14 cellular contexts compared by ENCODE assay signal in the genomic region with DNA sequence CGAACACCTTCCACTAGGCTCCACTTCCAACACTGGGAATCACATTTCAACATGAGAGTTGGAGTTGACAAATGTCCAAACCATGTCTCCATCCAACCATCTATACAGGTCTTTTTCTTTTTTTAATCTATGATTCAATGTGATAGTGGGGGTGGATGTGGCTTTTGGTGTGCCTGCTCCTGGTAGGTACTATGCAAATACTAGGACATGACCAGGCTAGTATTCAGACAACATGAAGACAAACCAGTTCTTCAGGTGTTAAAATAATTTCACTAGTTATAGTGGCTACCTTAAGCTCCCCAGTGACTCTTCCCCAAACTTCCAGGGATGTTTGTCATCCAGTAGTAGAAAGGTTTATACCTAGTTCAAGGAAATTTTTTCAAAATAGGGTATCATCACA.
"Had no signal": no experiment of that assay in that cellular context is flagged by ENCODE, and none has a peak within 500 bp of the region (broad histone marks: within the 10 kb centered on the region; RNA-seq: fewer than 3 reads in every experiment).

No MANE protein-coding gene starts in this region.

- H3K9me3 ChIP-seq: ascending aorta, gastroesophageal sphincter, ovary had no signal

- H3K27me3 ChIP-seq: ascending aorta, heart right ventricle, neural progenitor cell, ovary had no signal

- H3K4me1 ChIP-seq: ascending aorta, gastroesophageal sphincter, heart right ventricle had no signal

- DNase-seq: activated CD4-positive, alpha-beta T cell treated with anti-CD3 and anti-CD28 coated beads for 1 hour; activated CD4-positive, alpha-beta T cell treated with anti-CD3 and anti-CD28 coated beads, Interleukin-2, amount 50 U/mL, for 4 hours; activated naive CD4-positive, alpha-beta T cell treated with anti-CD3 and anti-CD28 coated beads for 36 hours; dermis blood vessel endothelial cell; effector memory CD8-positive, alpha-beta T cell; heart right ventricle; naive B cell; ovary; stimulated activated CD4-positive, alpha-beta T cell treated with anti-CD3 and anti-CD28 coated beads, Interleukin-1b, Interleukin-23, amount 100 ng/mL, for 48 hours; stimulated activated naive CD8-positive, alpha-beta T cell treated with anti-CD3 and anti-CD28 coated beads, Interleukin-15, amount 100 ng/mL, for 72 hours had no signal

- H3K27ac ChIP-seq: ascending aorta, gastroesophageal sphincter, heart right ventricle, neural progenitor cell, ovary had no signal

- ATAC-seq: effector memory CD8-positive, alpha-beta T cell; gastroesophageal sphincter; heart right ventricle; stimulated activated naive CD8-positive, alpha-beta T cell treated with anti-CD3 and anti-CD28 coated beads, Interleukin-15, amount 100 ng/mL, for 72 hours had no signal

- H3K4me3 ChIP-seq: ascending aorta, gastroesophageal sphincter, heart right ventricle, lung, neural progenitor cell, ovary had no signal

- H3K36me3 ChIP-seq: ascending aorta, gastroesophageal sphincter, heart right ventricle, neural progenitor cell, ovary had no signal
